Comparison of ENCODE assay signal across 13 cellular contexts in genomic region chr10:6065845-6066244, GRCh38. TPM values are rescaled to one million over a fixed set of nuclear protein-coding genes. Genes with fewer than 3 reads are reported as not detected.
DNase-seq lines count a peak whose midpoint lies in the region; ATAC-seq, FAIRE-seq and TF ChIP-seq lines count a peak whose summit lies in the region.
"Had no signal": no experiment of that assay in that cellular context is flagged by ENCODE, and none has a peak within 500 bp of the region (broad histone marks: within the 10 kb centered on the region; RNA-seq: fewer than 3 reads in every experiment).

No MANE protein-coding gene starts in this region.

- peak overlapping the region; percentile 90 for H3K27ac Mint-ChIP-seq in activated T-cell treated with anti-CD3 and anti-CD28 coated beads, Interleukin-2, amount 50 U/mL, for 24 hours
- H3K27ac Mint-ChIP-seq in activated naive CD4-positive, alpha-beta T cell treated with anti-CD3 and anti-CD28 coated beads, Interleukin-2, amount 50 U/mL, for 72 hours: peak overlapping the region; percentile 40 to 85

- TF ChIP-seq CTCF in kidney (IDR thresholded peaks at IDR 0.05; ENCODE audit: borderline replicate concordance, extremely low read depth, insufficient read depth): no peak
- TF ChIP-seq CTCF in transverse colon (IDR thresholded peaks at IDR 0.05): no peak
- TF ChIP-seq CTCF in testis (IDR thresholded peaks at IDR 0.05): no peak

- H3K4me1 Mint-ChIP-seq in activated T-cell treated with anti-CD3 and anti-CD28 coated beads, Interleukin-2, amount 50 U/mL, for 24 hours (ENCODE audit: low read depth): peaks cover 80% of the 10 kb centered on the region

- peak; percentile 19 for FAIRE-seq in kidney (lab: Jason Lieb, UNC)

- no peaks in the 10 kb centered on the region for H3K36me3 ChIP-seq in kidney (ENCODE audit: control insufficient read depth in 1 of 2, insufficient read depth in 2 of 2, low read length in 2 of 2)
- no peaks in the 10 kb centered on the region for H3K36me3 ChIP-seq in transverse colon
- H3K36me3 ChIP-seq in testis (ENCODE audit: low read depth, missing control alignments): no peaks in the 10 kb centered on the region
- H3K36me3 ChIP-seq: thyroid gland had no signal

- peak overlapping the region in 1 of 2 donors; percentile 59 for H3K9ac ChIP-seq in kidney (ENCODE audit: low read length in 2 of 2)

- peaks cover 4 to 8% of the 10 kb centered on the region in 2 donors for H3K4me1 ChIP-seq in kidney (ENCODE audit: control insufficient read depth in 1 of 2, insufficient read depth in 1 of 2, low read depth in 1 of 2, low read length in 2 of 2)
- H3K4me1 ChIP-seq in transverse colon: peaks cover 0 to 7% (median 0%) of the 10 kb centered on the region in 4 donors
- no peaks in the 10 kb centered on the region for H3K4me1 ChIP-seq in testis

- TF ChIP-seq EP300 in transverse colon (IDR thresholded peaks at IDR 0.05; ENCODE audit: low read depth): no peak

- no peak overlapping the region for H3K4me3 ChIP-seq in kidney (ENCODE audit: low read length in 2 of 2)
- no peak overlapping the region for H3K4me3 ChIP-seq in transverse colon
- no peak overlapping the region for H3K4me3 ChIP-seq in testis
- H3K4me3 ChIP-seq: thyroid gland had no signal

- H3K27me3 Mint-ChIP-seq in activated T-cell treated with anti-CD3 and anti-CD28 coated beads, Interleukin-2, amount 50 U/mL, for 24 hours: no peaks in the 10 kb centered on the region

- no peak for ATAC-seq in activated naive CD4-positive, alpha-beta T cell treated with anti-CD3 and anti-CD28 coated beads, Interleukin-2, amount 50 U/mL, for 72 hours
- ATAC-seq: activated CD4-positive, CD25-positive, alpha-beta regulatory T cell treated with anti-CD3 and anti-CD28 coated beads, Interleukin-2, amount 50 U/mL, for 24 hours had no signal

- TF ChIP-seq POLR2A in transverse colon (IDR thresholded peaks at IDR 0.05) (no peak), testis (IDR thresholded peaks at IDR 0.05) (no peak)

- H3K9me3 ChIP-seq in kidney (ENCODE audit: control insufficient read depth in 1 of 2, low read length in 2 of 2): no peaks in the 10 kb centered on the region
- no peaks in the 10 kb centered on the region for H3K9me3 ChIP-seq in transverse colon
- no peaks in the 10 kb centered on the region for H3K9me3 ChIP-seq in testis
- H3K9me3 ChIP-seq: thyroid gland had no signal

- peaks cover 15% of the 10 kb centered on the region for H3K36me3 Mint-ChIP-seq in activated T-cell treated with anti-CD3 and anti-CD28 coated beads, Interleukin-2, amount 50 U/mL, for 24 hours (ENCODE audit: low read depth)
- peaks cover 19 to 35% of the 10 kb centered on the region in 2 donors for H3K36me3 Mint-ChIP-seq in activated naive CD4-positive, alpha-beta T cell treated with anti-CD3 and anti-CD28 coated beads, Interleukin-2, amount 50 U/mL, for 72 hours

- in situ Hi-C loops in transverse colon (cut with MboI; ENCODE audit: low pct_ligation_motif_present in 1 of 4, low pct_unique_long_range_greater_than_20kb in 1 of 4, low sequenced_read_pairs in 3 of 4): no loop called here

- no peak for DNase-seq in activated T-cell treated with anti-CD3 and anti-CD28 coated beads, Interleukin-2, amount 50 U/mL, for 24 hours
- DNase-seq in activated T-cell treated with anti-CD3 and anti-CD28 coated beads, Interleukin-2, amount 50 U/mL, for 1 hour: no peak
- peak in 1 of 2 donors; percentile 18 for DNase-seq in activated naive CD4-positive, alpha-beta T cell treated with anti-CD3 and anti-CD28 coated beads, Interleukin-2, amount 50 U/mL, for 72 hours (ENCODE audit: low spot score in 2 of 2)
- DNase-seq in kidney (no peak), transverse colon (no peak), DMS53 treated with DMSO at 0.1 percent for 48 hours (lab: John Stamatoyannopoulos, UW; ENCODE audit: unreplicated experiment) (no peak), testis (no peak)
- no peak for DNase-seq in stimulated activated CD4-positive, alpha-beta T cell treated with anti-CD3 and anti-CD28 coated beads, Interleukin-2, amount 100 ng/mL, for 24 hours
- DNase-seq: central memory CD4-positive, alpha-beta T cell; NCI-H1417; thyroid gland had no signal

- 54 to 77% methylated on average over 3 to 4 of the region's 4 CpGs for WGBS in transverse colon (ENCODE audit: low coverage in 1 of 2), 2 donors
- WGBS in testis, 2 donors: 62 to 75% methylated on average over 4 of the region's 4 CpGs

- H3K27ac ChIP-seq in kidney (ENCODE audit: low read depth in 2 of 2, low read length in 2 of 2) (peak overlapping the region; percentile 74 to 82), transverse colon (peak overlapping the region; percentile 5 to 39 (median 26)), testis (no peak overlapping the region)

- peak overlapping the region; percentile 18 for H3K4me3 Mint-ChIP-seq in activated T-cell treated with anti-CD3 and anti-CD28 coated beads, Interleukin-2, amount 50 U/mL, for 24 hours

- H3K9me3 Mint-ChIP-seq in activated T-cell treated with anti-CD3 and anti-CD28 coated beads, Interleukin-2, amount 50 U/mL, for 24 hours: no peaks in the 10 kb centered on the region
- peaks cover 0 to 4% of the 10 kb centered on the region in 2 donors for H3K9me3 Mint-ChIP-seq in activated naive CD4-positive, alpha-beta T cell treated with anti-CD3 and anti-CD28 coated beads, Interleukin-2, amount 50 U/mL, for 72 hours

- H3K27me3 ChIP-seq in transverse colon (no peaks in the 10 kb centered on the region), testis (no peaks in the 10 kb centered on the region)
- H3K27me3 ChIP-seq: thyroid gland had no signal

- intact Hi-C loops in kidney (cut with DNase I): no loop called here
- intact Hi-C loops in transverse colon (cut with DNase I; ENCODE audit: low total_unique reads): no loop called here
- intact Hi-C loops in testis (cut with DNase I; ENCODE audit: low total_unique reads): no loop called here

RNA-seq across cellular contexts. Expression of gene IL2RA, which starts 3.7 kb away (rescaled TPM):
- 100 to 1,000 TPM; 531 to 706 TPM for total RNA-seq in activated naive CD4-positive, alpha-beta T cell treated with anti-CD3 and anti-CD28 coated beads, Interleukin-2, amount 50 U/mL, for 72 hours
- 11.9 TPM for total RNA-seq in kidney
- 0.54 TPM for polyA plus RNA-seq in kidney (ENCODE audit: insufficient read depth, low read depth, low replicate concordance)
- 1 to 10 TPM in 1 of 4 donors, under 1 TPM in 1, not detected in 2; 0.79 to 1.1 TPM for total RNA-seq in transverse colon
- total RNA-seq in testis: under 1 TPM in 1 of 2 donors, not detected in 1; 0.62 TPM
- polyA plus RNA-seq in testis (ENCODE audit: insufficient read depth, low read depth, low replicate concordance): 1.0 TPM
- polyA plus RNA-seq: AG04450 had no signal

RNA-seq across cellular contexts. Expression of gene RBM17, which starts 23.0 kb away (rescaled TPM):
- 100 to 1,000 TPM; 141 to 227 TPM for total RNA-seq in activated naive CD4-positive, alpha-beta T cell treated with anti-CD3 and anti-CD28 coated beads, Interleukin-2, amount 50 U/mL, for 72 hours
- total RNA-seq in kidney (91.9 TPM), transverse colon (10 to 100 TPM; 45.0 to 80.7 (median 64.7) TPM), testis (100 to 1,000 TPM; 114 to 121 TPM)
- polyA plus RNA-seq in kidney (ENCODE audit: insufficient read depth, low read depth, low replicate concordance) (46.4 TPM), testis (ENCODE audit: insufficient read depth, low read depth, low replicate concordance) (145 TPM)

Comparison
In these comparisons a context has a peak if more than half of its experiments do, and no peak if none do; other contexts are left out.
1. H3K27ac ChIP-seq: peak in kidney (2 of 2) and transverse colon (4 of 4); none in testis (0 of 2).
2. RNA of gene IL2RA, which starts 3.7 kb away (total RNA-seq): 531 to 706 TPM in activated naive CD4-positive, alpha-beta T cell treated with anti-CD3 and anti-CD28 coated beads, Interleukin-2, amount 50 U/mL, for 72 hours; 11.9 TPM in kidney (single experiment), 0.79 to 1.1 TPM in transverse colon and 0.62 TPM in testis; every median in the first group is over 10 times any median in the second.